ENCODE assay signal across 9 cellular contexts in the genomic region with DNA sequence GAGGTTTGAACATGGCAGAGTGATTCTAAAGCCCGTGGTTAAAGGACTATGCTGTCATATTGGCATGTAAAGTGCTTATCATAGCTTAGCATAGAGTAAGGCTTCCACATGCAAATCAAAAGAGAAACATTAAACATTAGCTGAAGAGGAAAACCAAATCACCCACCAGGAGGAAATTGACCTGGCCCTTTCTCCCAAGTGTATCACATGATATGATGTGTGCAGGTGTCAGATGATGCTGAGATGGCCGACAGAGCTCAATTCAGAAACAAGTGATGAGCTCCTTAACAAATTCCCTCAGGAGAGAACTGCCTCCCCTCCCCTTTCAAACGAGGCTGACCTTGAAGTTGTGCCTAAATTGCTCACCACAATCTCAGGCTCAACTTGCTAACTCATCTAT.
DNase-seq lines count a peak whose midpoint lies in the region; ATAC-seq, FAIRE-seq and TF ChIP-seq lines count a peak whose summit lies in the region.
"Had no signal": no experiment of that assay in that cellular context is flagged by ENCODE, and none has a peak within 500 bp of the region (broad histone marks: within the 10 kb centered on the region; RNA-seq: fewer than 3 reads in every experiment).

No MANE protein-coding gene starts in this region.

- intact Hi-C loops in CD4-positive, alpha-beta memory T cell (cut with micrococcal nuclease) = loop anchor here (2.0 to 10.0 kb wide), 5 partner anchors 36 to 158 kb away; no protein-coding TSS in a partner anchor
- intact Hi-C loops in PC-9 (cut with micrococcal nuclease; ENCODE audit: unreplicated experiment) = loop anchor here (10.0 kb wide), 1 partner anchor 218 kb away; a partner anchor contains a TSS

- no peaks in the 10 kb centered on the region for H3K9me3 ChIP-seq in CD4-positive, alpha-beta memory T cell (ENCODE audit: control insufficient read depth in 1 of 2, low read length in 2 of 2)
- H3K9me3 ChIP-seq in effector memory CD4-positive, alpha-beta T cell (ENCODE audit: control insufficient read depth, low read length) = peaks cover 14% of the 10 kb centered on the region
- 0 out of 2 replicates have a peak, but pooled peaks cover 3% of the 10 kb centered on the region for H3K9me3 ChIP-seq in PC-9 (ENCODE audit: insufficient read depth, low read depth)
- H3K9me3 ChIP-seq: neutrophil had no signal

- H3K27ac Mint-ChIP-seq in CD4-positive, alpha-beta memory T cell = peak overlapping the region; percentile 85 to 97 (median 94)

- H3K4me1 Mint-ChIP-seq in CD4-positive, alpha-beta memory T cell = peaks cover 42 to 78% (median 61%) of the 10 kb centered on the region in 4 donors

- no peak overlapping the region for H2AFZ ChIP-seq in PC-9

- peaks cover 0 to 40% (median 29%) of the 10 kb centered on the region in 8 donors for H3K9me3 Mint-ChIP-seq in CD4-positive, alpha-beta memory T cell

- H3K27ac ChIP-seq in CD4-positive, alpha-beta memory T cell (ENCODE audit: low read depth, low read length) = peak overlapping the region; percentile 41
- H3K27ac ChIP-seq in effector memory CD4-positive, alpha-beta T cell (ENCODE audit: insufficient read depth, low read length, poor library complexity, severe bottlenecking) = peak overlapping the region; percentile 58
- no peak overlapping the region for H3K27ac ChIP-seq in PC-9
- H3K27ac ChIP-seq: neutrophil had no signal

- no peak for TF ChIP-seq CTCF in PC-9 (conservative IDR thresholded peaks at IDR 0.05)

- no peak for FAIRE-seq in urothelium cell line (lab: Jason Lieb, UNC)

- no peaks in the 10 kb centered on the region for H3K27me3 Mint-ChIP-seq in CD4-positive, alpha-beta memory T cell

- H3K36me3 Mint-ChIP-seq in CD4-positive, alpha-beta memory T cell = peaks cover 24% of the 10 kb centered on the region in 2 donors

- ATAC-seq in GM19328 (IDR thresholded peaks at IDR 0.05; ENCODE audit: unreplicated experiment) (peak; percentile 38), HG03432 (IDR thresholded peaks at IDR 0.05; ENCODE audit: unreplicated experiment) (peak; percentile 52)

- peak overlapping the region; percentile 15 to 92 (median 68) for H3K4me3 Mint-ChIP-seq in CD4-positive, alpha-beta memory T cell

- BruUV-seq in PC-9 (replicated peaks; lab: Mats Ljungman, UMichigan) = no TSS peak

- H3F3A ChIP-seq in PC-9 (ENCODE audit: insufficient read depth, low read depth) = no peaks in the 10 kb centered on the region

- H3K4me3 ChIP-seq in CD4-positive, alpha-beta memory T cell (ENCODE audit: low read length in 2 of 2) = peak overlapping the region; percentile 14 to 34
- H3K4me3 ChIP-seq in effector memory CD4-positive, alpha-beta T cell (ENCODE audit: insufficient read depth, low read depth, low read length, poor library complexity, severe bottlenecking) = no peak overlapping the region
- H3K4me3 ChIP-seq in PC-9 = no peak overlapping the region

- peak in 3 of 5 donors; percentile 4 to 38 (median 17) for DNase-seq in CD4-positive, alpha-beta memory T cell
- no peak for DNase-seq in effector memory CD4-positive, alpha-beta T cell
- DNase-seq in DMS153 (lab: John Stamatoyannopoulos, UW) = no peak
- DNase-seq in urothelium cell line (ENCODE audit: low spot score) = no peak
- DNase-seq in PC-9 = no peak
- DNase-seq in stimulated activated CD4-positive, alpha-beta T cell treated with anti-CD3 and anti-CD28 coated beads, Interleukin-12 subunit alpha, Interleukin-12 subunit beta, amount 100 ng/mL, for 4 hours = no peak

- CTCF ChIA-PET in CD4-positive, alpha-beta memory T cell (lab: Charles Lee; ENCODE audit: partially characterized antibody) = interaction anchor here (0.9 to 4.0 kb wide), 9 partner anchors 11 to 246 kb away, joined by 3 to 15 read pairs (median 4); a partner anchor contains a TSS
- CTCF ChIA-PET in PC-9 (lab: Charles Lee) = no interaction called here

- no peaks in the 10 kb centered on the region for H3K36me3 ChIP-seq in CD4-positive, alpha-beta memory T cell (ENCODE audit: insufficient read depth, low read length)
- H3K36me3 ChIP-seq in effector memory CD4-positive, alpha-beta T cell (ENCODE audit: control insufficient read depth, insufficient read depth, low read length) = no peaks in the 10 kb centered on the region
- no peaks in the 10 kb centered on the region for H3K36me3 ChIP-seq in PC-9 (ENCODE audit: low read depth)
- H3K36me3 ChIP-seq: neutrophil had no signal

- H3K79me2 ChIP-seq in PC-9 (ENCODE audit: low read depth) = no peaks in the 10 kb centered on the region

- POLR2A ChIA-PET in CD4-positive, alpha-beta memory T cell (lab: Charles Lee; ENCODE audit: partially characterized antibody) = interaction anchor here (0.9 to 6.6 kb wide), 14 partner anchors 11 to 372 kb away, joined by 3 to 188 read pairs (median 5); a partner anchor contains a TSS
- POLR2A ChIA-PET in PC-9 (lab: Charles Lee; ENCODE audit: unreplicated experiment) = interaction anchor here (0.7 kb wide), 1 partner anchor 208 kb away, joined by 3 read pairs; no protein-coding TSS in a partner anchor

- no peaks in the 10 kb centered on the region for H4K20me1 ChIP-seq in PC-9 (ENCODE audit: insufficient read depth)

- no peaks in the 10 kb centered on the region for H3K9me2 ChIP-seq in PC-9 (ENCODE audit: insufficient read depth)

- peaks cover 66% of the 10 kb centered on the region for H3K4me1 ChIP-seq in CD4-positive, alpha-beta memory T cell (ENCODE audit: insufficient read depth, low read length)
- peaks cover 27% of the 10 kb centered on the region for H3K4me1 ChIP-seq in effector memory CD4-positive, alpha-beta T cell (ENCODE audit: control insufficient read depth, insufficient read depth, low read length, poor library complexity, severe bottlenecking)
- peaks cover 6% of the 10 kb centered on the region; the same call in 1 of the 2 replicates for H3K4me1 ChIP-seq in PC-9 (replicated peaks; ENCODE audit: insufficient read depth)

- no peaks in the 10 kb centered on the region for H3K27me3 ChIP-seq in CD4-positive, alpha-beta memory T cell (ENCODE audit: insufficient read depth, low read length)
- no peaks in the 10 kb centered on the region for H3K27me3 ChIP-seq in effector memory CD4-positive, alpha-beta T cell (replicated peaks; ENCODE audit: control insufficient read depth, insufficient read depth, low read length, poor library complexity, severe bottlenecking)
- no peaks in the 10 kb centered on the region for H3K27me3 ChIP-seq in PC-9 (ENCODE audit: insufficient read depth, low read depth)

- no peak overlapping the region for H3K4me2 ChIP-seq in PC-9

Comparison
In these comparisons a context has a peak if more than half of its experiments do, and no peak if none do; other contexts are left out.
1. DNase-seq: peak in CD4-positive, alpha-beta memory T cell (3 of 5); none in effector memory CD4-positive, alpha-beta T cell (0 of 3), DMS153 (single experiment), urothelium cell line (single experiment), PC-9 (0 of 2) and stimulated activated CD4-positive, alpha-beta T cell treated with anti-CD3 and anti-CD28 coated beads, Interleukin-12 subunit alpha, Interleukin-12 subunit beta, amount 100 ng/mL, for 4 hours (single experiment).
2. H3K4me3 ChIP-seq: peak in CD4-positive, alpha-beta memory T cell (2 of 2); none in effector memory CD4-positive, alpha-beta T cell (single experiment) and PC-9 (single experiment).